ENCODE assay signal across 10 cellular contexts in the genomic region with DNA sequence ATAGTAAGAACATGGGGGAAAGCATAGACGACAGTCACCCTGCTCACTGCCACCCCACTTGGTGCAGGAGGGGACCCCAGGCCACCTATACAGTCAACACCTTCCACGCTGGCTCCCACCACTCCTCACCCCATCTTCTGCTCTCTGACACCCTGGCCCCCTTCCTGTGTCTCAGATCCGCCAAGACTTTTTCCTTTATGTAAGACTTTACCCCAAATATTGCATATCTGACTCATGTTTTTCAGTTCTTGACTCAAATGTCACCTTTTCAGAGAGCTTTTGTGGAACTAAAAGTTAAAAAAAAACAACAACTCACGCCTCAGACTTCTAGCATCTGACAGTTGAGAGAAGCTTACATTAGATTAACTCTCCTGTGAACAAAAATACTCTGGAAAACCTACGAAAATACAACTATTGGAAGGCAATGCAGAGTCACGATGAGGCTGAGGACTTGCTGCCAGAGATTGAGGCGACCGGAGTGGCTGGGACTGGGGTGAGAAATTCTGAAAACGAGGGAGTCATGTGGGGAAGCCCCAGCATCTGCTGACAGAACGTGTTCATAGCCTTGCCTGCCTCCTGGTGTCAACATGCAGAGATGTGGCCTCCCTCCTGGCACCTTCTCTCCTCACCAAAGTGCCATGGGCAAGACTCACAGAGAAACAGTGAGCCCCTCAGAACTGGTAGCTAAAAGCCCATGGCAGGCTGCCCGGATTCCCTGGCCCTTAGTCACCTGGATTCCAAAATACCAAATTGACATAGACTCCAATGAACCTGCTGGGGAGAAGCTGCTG. TPM values are rescaled to one million over a fixed set of nuclear protein-coding genes. Genes with fewer than 3 reads are reported as not detected.
A peak's percentile ranks its signal among the peaks of the same experiment; 100 is the strongest.
DNase-seq lines count a peak whose midpoint lies in the region; ATAC-seq and TF ChIP-seq lines count a peak whose summit lies in the region.
"Had no signal": no experiment of that assay in that cellular context is flagged by ENCODE, and none has a peak within 500 bp of the region (broad histone marks: within the 10 kb centered on the region; RNA-seq: fewer than 3 reads in every experiment).

No MANE protein-coding gene starts in this region.

- peak; percentile 85 for ATAC-seq in GM19395 (IDR thresholded peaks at IDR 0.05; ENCODE audit: unreplicated experiment)
- ATAC-seq in HG03175 (IDR thresholded peaks at IDR 0.05; ENCODE audit: unreplicated experiment) = peak; percentile 73

- TF ChIP-seq POLR2A in testis (IDR thresholded peaks at IDR 0.05) = no peak

- H3K9me3 ChIP-seq in testis = no peaks in the 10 kb centered on the region

- H3K27me3 ChIP-seq in testis = no peaks in the 10 kb centered on the region

- H3K36me3 ChIP-seq in testis (ENCODE audit: low read depth, missing control alignments) = no peaks in the 10 kb centered on the region

- DNase-seq in Daoy (ENCODE audit: low read depth) (peak; percentile 84), astrocyte of the hippocampus (ENCODE audit: low read depth, low spot score) (peak; percentile 91), testis (peak; percentile 33), HK-2 (ENCODE audit: unreplicated experiment) (no peak), OCI-M2 (lab: John Stamatoyannopoulos, UW; ENCODE audit: unreplicated experiment) (no peak), middle frontal gyrus (ENCODE audit: extremely low spot score, low spot score) (no peak)

- peaks cover 3% of the 10 kb centered on the region for H3K4me1 ChIP-seq in testis
- H3K4me1 ChIP-seq: parathyroid adenoma had no signal

- H3K4me3 ChIP-seq in testis = no peak overlapping the region

- no peak for TF ChIP-seq CTCF in testis (IDR thresholded peaks at IDR 0.05)

- WGBS in testis, 2 donors = 63 to 66% methylated on average over 10 to 11 of the region's 11 CpGs

- no peak overlapping the region for H3K27ac ChIP-seq in testis
- H3K27ac ChIP-seq: parathyroid adenoma had no signal

- intact Hi-C loops in testis (cut with DNase I; ENCODE audit: low total_unique reads) = no loop called here

RNA-seq across cellular contexts. Expression of a gene that starts 22.4 kb away (rescaled TPM):
- total RNA-seq in Daoy (2014; rRNA removed; shearing (Covaris generic)) = not detected in 2 replicates
- under 1 TPM in 1 of 2 donors, not detected in 1; 0.43 TPM for total RNA-seq in testis
- not detected for polyA plus RNA-seq in testis (ENCODE audit: insufficient read depth, low read depth, low replicate concordance)
- polyA plus RNA-seq: aorta had no signal

RNA-seq across cellular contexts. Expression of a gene that starts 59.5 kb away (rescaled TPM):
- total RNA-seq in Daoy (2014; rRNA removed; shearing (Covaris generic)) = not detected in 2 replicates
- total RNA-seq in testis = under 1 TPM in 1 of 2 donors, not detected in 1; 0.19 TPM
- 8.0 TPM for polyA plus RNA-seq in testis (ENCODE audit: insufficient read depth, low read depth, low replicate concordance)

Comparison
In these comparisons a context has a peak if more than half of its experiments do, and no peak if none do; other contexts are left out.
1. DNase-seq: peak in Daoy (single experiment), astrocyte of the hippocampus (single experiment) and testis (single experiment); none in HK-2 (single experiment), OCI-M2 (single experiment) and middle frontal gyrus (single experiment).